Comparison of ENCODE assay signal across 15 cellular contexts in the genomic region with DNA sequence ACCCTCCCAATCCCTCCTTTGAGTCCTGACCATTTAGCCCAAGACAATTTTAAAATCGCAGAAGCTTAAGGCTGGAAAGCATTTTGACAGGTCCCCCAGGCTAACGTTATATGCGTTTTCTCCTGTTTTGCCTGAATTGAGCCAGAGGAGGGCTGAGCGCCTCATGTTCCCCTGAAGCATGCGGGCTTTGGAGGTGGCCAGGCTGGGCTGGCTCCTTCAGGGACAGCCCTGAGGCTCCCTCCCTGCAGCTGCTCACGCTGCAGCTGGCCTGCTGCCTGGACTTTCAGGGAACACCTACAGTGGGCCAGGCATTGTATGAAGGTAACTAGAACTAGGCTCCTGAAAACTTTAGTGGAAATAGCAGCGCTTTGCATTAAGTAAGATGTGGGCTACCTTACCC.
DNase-seq lines count a peak whose midpoint lies in the region; ATAC-seq, FAIRE-seq and TF ChIP-seq lines count a peak whose summit lies in the region.
"Had no signal": no experiment of that assay in that cellular context is flagged by ENCODE, and none has a peak within 500 bp of the region (broad histone marks: within the 10 kb centered on the region; RNA-seq: fewer than 3 reads in every experiment).

No MANE protein-coding gene starts in this region.

- H3K4me2 ChIP-seq in astrocyte (ENCODE audit: low read length), result peak overlapping the region; percentile 49

- H3K4me3 ChIP-seq in astrocyte (ENCODE audit: insufficient read depth, low read depth, low read length) (no peak overlapping the region), thyroid gland (replicated peaks in 1 of 3) (no peak overlapping the region)
- H3K4me3 ChIP-seq: SJSA1 had no signal

- TF ChIP-seq POLR2A in thyroid gland (IDR thresholded peaks at IDR 0.05), result no peak

- H2AFZ ChIP-seq in astrocyte (ENCODE audit: low read depth, low read length), result no peak overlapping the region

- ATAC-seq in activated CD8-positive, alpha-beta memory T cell treated with anti-CD3 and anti-CD28 coated beads, Interleukin-2, amount 10 ng/mL, durations not matched to agents 7 days and 5 days, result no peak
- peak; percentile 39 for ATAC-seq in left lobe of liver
- no peak for ATAC-seq in stimulated activated naive CD8-positive, alpha-beta T cell treated with anti-CD3 and anti-CD28 coated beads, Interleukin-15, amount 100 ng/mL, for 72 hours
- ATAC-seq in HG03342 (IDR thresholded peaks at IDR 0.05; ENCODE audit: unreplicated experiment), result no peak

- H3K4me1 ChIP-seq in astrocyte (ENCODE audit: insufficient read depth, low read length) (peaks cover 45% of the 10 kb centered on the region), thyroid gland (peaks cover 68 to 84% of the 10 kb centered on the region in 2 donors)

- no peaks in the 10 kb centered on the region for H3K4me1 Mint-ChIP-seq in activated CD8-positive, alpha-beta memory T cell treated with anti-CD3 and anti-CD28 coated beads, Interleukin-2, amount 10 ng/mL, durations not matched to agents 7 days and 5 days
- H3K4me1 Mint-ChIP-seq in astrocyte (ENCODE audit: low read depth, unreplicated experiment), result peaks cover 53% of the 10 kb centered on the region
- H3K4me1 Mint-ChIP-seq in stimulated activated naive CD8-positive, alpha-beta T cell treated with anti-CD3 and anti-CD28 coated beads, Interleukin-15, amount 100 ng/mL, for 72 hours, result no peaks in the 10 kb centered on the region

- H3K4me3 Mint-ChIP-seq in activated CD8-positive, alpha-beta memory T cell treated with anti-CD3 and anti-CD28 coated beads, Interleukin-2, amount 10 ng/mL, durations not matched to agents 7 days and 5 days, result no peak overlapping the region
- no peak overlapping the region for H3K4me3 Mint-ChIP-seq in astrocyte (ENCODE audit: unreplicated experiment)
- H3K4me3 Mint-ChIP-seq in stimulated activated naive CD8-positive, alpha-beta T cell treated with anti-CD3 and anti-CD28 coated beads, Interleukin-15, amount 100 ng/mL, for 72 hours, result no peak overlapping the region
- H3K4me3 Mint-ChIP-seq: activated T-cell treated with anti-CD3 and anti-CD28 coated beads, Interleukin-2, amount 50 U/mL, for 24 hours had no signal

- H3K9me3 Mint-ChIP-seq in activated CD8-positive, alpha-beta memory T cell treated with anti-CD3 and anti-CD28 coated beads, Interleukin-2, amount 10 ng/mL, durations not matched to agents 7 days and 5 days (ENCODE audit: low read depth), result no peaks in the 10 kb centered on the region
- peaks cover 7% of the 10 kb centered on the region for H3K9me3 Mint-ChIP-seq in astrocyte (ENCODE audit: unreplicated experiment)
- H3K9me3 Mint-ChIP-seq in stimulated activated naive CD8-positive, alpha-beta T cell treated with anti-CD3 and anti-CD28 coated beads, Interleukin-15, amount 100 ng/mL, for 72 hours, result no peaks in the 10 kb centered on the region
- H3K9me3 Mint-ChIP-seq: activated T-cell treated with anti-CD3 and anti-CD28 coated beads, Interleukin-2, amount 50 U/mL, for 24 hours had no signal

- H3K27me3 Mint-ChIP-seq in activated CD8-positive, alpha-beta memory T cell treated with anti-CD3 and anti-CD28 coated beads, Interleukin-2, amount 10 ng/mL, durations not matched to agents 7 days and 5 days, result peaks cover 13% of the 10 kb centered on the region
- peaks cover 4% of the 10 kb centered on the region for H3K27me3 Mint-ChIP-seq in astrocyte (ENCODE audit: low read depth, unreplicated experiment)
- H3K27me3 Mint-ChIP-seq in stimulated activated naive CD8-positive, alpha-beta T cell treated with anti-CD3 and anti-CD28 coated beads, Interleukin-15, amount 100 ng/mL, for 72 hours, result no peaks in the 10 kb centered on the region

- H3K9me3 ChIP-seq in astrocyte (ENCODE audit: insufficient read depth, low read depth, low read length) (no peaks in the 10 kb centered on the region), thyroid gland (no peaks in the 10 kb centered on the region)
- H3K9me3 ChIP-seq: SJSA1 had no signal

- H4K20me1 ChIP-seq in astrocyte (ENCODE audit: insufficient read depth, low read length), result no peaks in the 10 kb centered on the region

- no peaks in the 10 kb centered on the region for H3K36me3 Mint-ChIP-seq in activated CD8-positive, alpha-beta memory T cell treated with anti-CD3 and anti-CD28 coated beads, Interleukin-2, amount 10 ng/mL, durations not matched to agents 7 days and 5 days
- no peaks in the 10 kb centered on the region for H3K36me3 Mint-ChIP-seq in astrocyte (ENCODE audit: low read depth, unreplicated experiment)

- no peak for TF ChIP-seq CTCF in astrocyte (IDR thresholded peaks at IDR 0.05; ENCODE audit: insufficient read depth, low read depth, low read length)
- TF ChIP-seq CTCF in thyroid gland (IDR thresholded peaks at IDR 0.05), result no peak

- no peak for FAIRE-seq in astrocyte (lab: Jason Lieb, UNC)
- FAIRE-seq: GM18507, small intestine had no signal

- H3K79me2 ChIP-seq in astrocyte (ENCODE audit: insufficient read depth, low read length), result no peaks in the 10 kb centered on the region

- H3K27me3 ChIP-seq in astrocyte (ENCODE audit: insufficient read depth, low read length) (no peaks in the 10 kb centered on the region), thyroid gland (no peaks in the 10 kb centered on the region)
- H3K27me3 ChIP-seq: SJSA1 had no signal

- H3K36me3 ChIP-seq in astrocyte (ENCODE audit: insufficient read depth, low read length) (no peaks in the 10 kb centered on the region), thyroid gland (no peaks in the 10 kb centered on the region)
- H3K36me3 ChIP-seq: SJSA1 had no signal

- peak; percentile 23 for DNase-seq in activated CD8-positive, alpha-beta memory T cell treated with anti-CD3 and anti-CD28 coated beads, Interleukin-2, amount 10 ng/mL, durations not matched to agents 7 days and 5 days
- DNase-seq in activated CD8-positive, alpha-beta memory T cell treated with anti-CD3 and anti-CD28 coated beads, Interleukin-2, amount 50 U/mL, for 48 hours, result no peak
- DNase-seq in astrocyte (ENCODE audit: low read depth), result no peak
- no peak for DNase-seq in left lobe of liver (ENCODE audit: low spot score)
- DNase-seq in thyroid gland, result peak; percentile 83 to 92
- DNase-seq in stimulated activated naive CD8-positive, alpha-beta T cell treated with anti-CD3 and anti-CD28 coated beads, Interleukin-15, amount 100 ng/mL, for 72 hours, result no peak
- no peak for DNase-seq in NCI-H2227 treated with DMSO at 0.1 percent for 48 hours (lab: John Stamatoyannopoulos, UW)
- DNase-seq: activated T-cell treated with anti-CD3 and anti-CD28 coated beads, Interleukin-2, amount 50 U/mL, for 24 hours; KG1; NCI-H226; small intestine had no signal

- intact Hi-C loops in thyroid gland (cut with DNase I), result loop anchor here (10.0 kb wide), 1 partner anchor 174 kb away; no protein-coding TSS in a partner anchor

- peak overlapping the region; percentile 33 for H3K9ac ChIP-seq in astrocyte (ENCODE audit: low read length)

- no peak overlapping the region for H3K27ac Mint-ChIP-seq in activated CD8-positive, alpha-beta memory T cell treated with anti-CD3 and anti-CD28 coated beads, Interleukin-2, amount 10 ng/mL, durations not matched to agents 7 days and 5 days
- peak overlapping the region; percentile 69 for H3K27ac Mint-ChIP-seq in astrocyte (ENCODE audit: unreplicated experiment)
- no peak overlapping the region for H3K27ac Mint-ChIP-seq in stimulated activated naive CD8-positive, alpha-beta T cell treated with anti-CD3 and anti-CD28 coated beads, Interleukin-15, amount 100 ng/mL, for 72 hours
- H3K27ac Mint-ChIP-seq: activated T-cell treated with anti-CD3 and anti-CD28 coated beads, Interleukin-2, amount 50 U/mL, for 24 hours had no signal

- CTCF ChIA-PET in activated CD8-positive, alpha-beta memory T cell treated with anti-CD3 and anti-CD28 coated beads, Interleukin-2, amount 10 ng/mL, durations not matched to agents 7 days and 5 days (lab: Charles Lee), result interaction anchor here (0.5 kb wide), 1 partner anchor 132 kb away, joined by 3 read pairs; no protein-coding TSS in a partner anchor

- peak overlapping the region; percentile 20 for H3K27ac ChIP-seq in astrocyte (ENCODE audit: low read depth, low read length)
- peak overlapping the region in 2 of 3 donors; percentile 55 to 83 for H3K27ac ChIP-seq in thyroid gland
- H3K27ac ChIP-seq: SJSA1, VCaP had no signal

- 40 to 52% methylated on average over 6 to 7 of the region's 7 CpGs for WGBS in thyroid gland, 2 donors

Comparison
In these comparisons a context has a peak if more than half of its experiments do, and no peak if none do; other contexts are left out.
1. DNase-seq: peak in activated CD8-positive, alpha-beta memory T cell treated with anti-CD3 and anti-CD28 coated beads, Interleukin-2, amount 10 ng/mL, durations not matched to agents 7 days and 5 days (single experiment) and thyroid gland (2 of 2); none in activated CD8-positive, alpha-beta memory T cell treated with anti-CD3 and anti-CD28 coated beads, Interleukin-2, amount 50 U/mL, for 48 hours (single experiment), astrocyte (single experiment), left lobe of liver (single experiment), stimulated activated naive CD8-positive, alpha-beta T cell treated with anti-CD3 and anti-CD28 coated beads, Interleukin-15, amount 100 ng/mL, for 72 hours (0 of 2) and NCI-H2227 treated with DMSO at 0.1 percent for 48 hours (single experiment).